In genomic region chr11:57379732-57380131, GRCh38 we compare ENCODE assay signal across 1 cellular context.
TF ChIP-seq lines count a peak whose summit lies in the region.

No MANE protein-coding gene starts in this region.

TF ChIP-seq in K562, 482 proteins besides CTCF, POLR2A, EP300 and RAD21 (continued from another document and continues in another):
- TF ChIP-seq ZNF280B (CRISPR knock-in tag; IDR thresholded peaks at IDR 0.05) (no peak), SAFB2 (IDR thresholded peaks at IDR 0.05; ENCODE audit: borderline replicate concordance, low read depth, low read length, severe bottlenecking) (no peak), USF2 (CRISPR knock-in tag; IDR thresholded peaks at IDR 0.05) (no peak), ZNF408 (CRISPR knock-in tag; IDR thresholded peaks at IDR 0.05; ENCODE audit: low read depth) (no peak), ARHGAP35 (IDR thresholded peaks at IDR 0.05; ENCODE audit: partially characterized antibody) (no peak), RERE (CRISPR knock-in tag; IDR thresholded peaks at IDR 0.05; ENCODE audit: borderline replicate concordance) (no peak), NCOA4 (IDR thresholded peaks at IDR 0.05; ENCODE audit: partially characterized antibody) (no peak), MBD2 (IDR thresholded peaks at IDR 0.05; ENCODE audit: borderline replicate concordance, low read depth) (no peak), ZNF143 (CRISPR knock-in tag; IDR thresholded peaks at IDR 0.05) (no peak), SFPQ (IDR thresholded peaks at IDR 0.05; ENCODE audit: low read depth, low read length) (no peak), ZNF766 (CRISPR knock-in tag; conservative IDR thresholded peaks at IDR 0.05) (peak; percentile 48; the same call in 1 of the 2 replicates), NCOA1 (IDR thresholded peaks at IDR 0.05; ENCODE audit: low read depth) (peak; percentile 46; the same call in 1 of the 2 replicates), TAL1 (IDR thresholded peaks at IDR 0.05) (no peak), MCM3 (IDR thresholded peaks at IDR 0.05) (no peak), TFAP4 (CRISPR knock-in tag; IDR thresholded peaks at IDR 0.05; ENCODE audit: borderline replicate concordance) (0 out of 2 replicates have a peak, but pooled peaks have one; percentile 25), TCF15 (CRISPR knock-in tag; IDR thresholded peaks at IDR 0.05) (no peak), ZNF311 (CRISPR knock-in tag; IDR thresholded peaks at IDR 0.05) (no peak), DNMT1 (IDR thresholded peaks at IDR 0.05) (no peak), RUNX1 (IDR thresholded peaks at IDR 0.05; ENCODE audit: low read depth) (no peak), ZNF407 (IDR thresholded peaks at IDR 0.05; ENCODE audit: low read depth) (no peak), TCF7 (IDR thresholded peaks at IDR 0.05; ENCODE audit: borderline replicate concordance) (no peak), MTF1 (CRISPR knock-in tag; IDR thresholded peaks at IDR 0.05; ENCODE audit: borderline replicate concordance) (no peak), RBM22 (IDR thresholded peaks at IDR 0.05; ENCODE audit: low read depth, low read length, poor library complexity, severe bottlenecking) (no peak), SIX5 (IDR thresholded peaks at IDR 0.05; ENCODE audit: borderline replicate concordance in 1 of 2, insufficient read depth in 1 of 2, low read depth in 1 of 2, low read length in 2 of 2) (no peak), ZNF584 (CRISPR knock-in tag; IDR thresholded peaks at IDR 0.05; ENCODE audit: low read depth) (0 out of 2 replicates have a peak, but pooled peaks have one; percentile 36), ZBTB9 (CRISPR knock-in tag; IDR thresholded peaks at IDR 0.05) (no peak), ZNF644 (tag; IDR thresholded peaks at IDR 0.05; ENCODE audit: low read depth) (0 out of 2 replicates have a peak, but pooled peaks have one; percentile 41), YBX1 (IDR thresholded peaks at IDR 0.05) (no peak), CHCHD3 (CRISPR knock-in tag; IDR thresholded peaks at IDR 0.05) (no peak), BRF2 (IDR thresholded peaks at IDR 0.05; ENCODE audit: borderline replicate concordance, insufficient read depth, insufficient read length) (no peak), CCAR2 (IDR thresholded peaks at IDR 0.05; ENCODE audit: low read depth, low read length) (no peak), MAX (CRISPR knock-in tag; IDR thresholded peaks at IDR 0.05) (0 out of 2 replicates have a peak, but pooled peaks have one; percentile 46), ZNF354B (CRISPR knock-in tag; IDR thresholded peaks at IDR 0.05) (no peak), ZNF140 (CRISPR knock-in tag; IDR thresholded peaks at IDR 0.05) (no peak), MAZ (CRISPR knock-in tag; conservative IDR thresholded peaks at IDR 0.05 in 1 of 2, IDR thresholded peaks at IDR 0.05 in 1 of 2) (0 out of 4 replicates have a peak, but pooled peaks of 1 of the 2 experiments have one; percentile 18), RCOR1 (IDR thresholded peaks at IDR 0.05; ENCODE audit: borderline replicate concordance in 1 of 2, low read depth in 2 of 2, low read length in 2 of 2) (peak in 1 of 2 experiments; percentile 62; a peak in 1 of 4 replicates), MTA3 (IDR thresholded peaks at IDR 0.05; ENCODE audit: borderline replicate concordance) (no peak)
